ENCODE assay signal across 1 cellular context in genomic region chr5:176441921-176442323, GRCh38.
TF ChIP-seq lines count a peak whose summit lies in the region.

No MANE protein-coding gene starts in this region.

TF ChIP-seq in HepG2, 621 proteins besides CTCF, POLR2A, EP300 and RAD21 (continues in another document):
- no peak for TF ChIP-seq RBM22 (optimal IDR thresholded peaks at IDR 0.05; ENCODE audit: low read length)
- no peak for TF ChIP-seq ARID3A (IDR thresholded peaks at IDR 0.05; ENCODE audit: low read depth, low read length)
- TF ChIP-seq POLR2G (IDR thresholded peaks at IDR 0.05; ENCODE audit: low read depth, low read length) = no peak
- no peak for TF ChIP-seq ZNF121 (CRISPR knock-in tag; IDR thresholded peaks at IDR 0.05)
- TF ChIP-seq ZBTB49 (CRISPR knock-in tag; IDR thresholded peaks at IDR 0.05; ENCODE audit: borderline replicate concordance) = no peak
- TF ChIP-seq FOXP1 (IDR thresholded peaks at IDR 0.05) = no peak
- peak; percentile 50; the same call in 1 of the 2 replicates for TF ChIP-seq FOXP1 (CRISPR knock-in tag; IDR thresholded peaks at IDR 0.05)
- no peak for TF ChIP-seq EZH2 (conservative IDR thresholded peaks at IDR 0.05; ENCODE audit: low read depth, low read length)
- no peak for TF ChIP-seq ZBTB38 (CRISPR knock-in tag; IDR thresholded peaks at IDR 0.05)
- no peak for TF ChIP-seq GTF3A (CRISPR knock-in tag; conservative IDR thresholded peaks at IDR 0.05)
- no peak for TF ChIP-seq ZFYVE20 (CRISPR knock-in tag; IDR thresholded peaks at IDR 0.05; ENCODE audit: borderline replicate concordance, low read depth)
- no peak for TF ChIP-seq TRIM22 (IDR thresholded peaks at IDR 0.05)
- TF ChIP-seq MYC (CRISPR knock-in tag; IDR thresholded peaks at IDR 0.05; ENCODE audit: borderline replicate concordance) = no peak
- TF ChIP-seq AHR (CRISPR knock-in tag; IDR thresholded peaks at IDR 0.05) = no peak
- 0 out of 2 replicates have a peak, but pooled peaks have one; percentile 14 for TF ChIP-seq ARID5B (CRISPR knock-in tag; IDR thresholded peaks at IDR 0.05)
- TF ChIP-seq HMGXB4 (CRISPR knock-in tag; IDR thresholded peaks at IDR 0.05; ENCODE audit: borderline replicate concordance in 1 of 2, low read depth in 1 of 2) = no peak
- TF ChIP-seq ZNF282 (IDR thresholded peaks at IDR 0.05; ENCODE audit: partially characterized antibody) = no peak
- TF ChIP-seq KAT2B (IDR thresholded peaks at IDR 0.05; ENCODE audit: borderline replicate concordance, low read depth, low read length) = no peak
- no peak for TF ChIP-seq STAT5B (CRISPR knock-in tag; IDR thresholded peaks at IDR 0.05)
- TF ChIP-seq HMG20A (CRISPR knock-in tag; IDR thresholded peaks at IDR 0.05; ENCODE audit: borderline replicate concordance) = peak; percentile 35; the same call in 1 of the 2 replicates
- TF ChIP-seq SAP130 (CRISPR knock-in tag; IDR thresholded peaks at IDR 0.05; ENCODE audit: low read depth) = peak; percentile 54; the same call in 1 of the 2 replicates
- TF ChIP-seq RELA (CRISPR knock-in tag; IDR thresholded peaks at IDR 0.05) = no peak
- TF ChIP-seq TFAP4 (IDR thresholded peaks at IDR 0.05; ENCODE audit: borderline replicate concordance, low read depth) = no peak
- no peak for TF ChIP-seq CSRNP2 (CRISPR knock-in tag; conservative IDR thresholded peaks at IDR 0.05; ENCODE audit: low read depth)
- 0 out of 2 replicates have a peak, but pooled peaks have one; percentile 28 for TF ChIP-seq MEIS2 (CRISPR knock-in tag; IDR thresholded peaks at IDR 0.05)
- TF ChIP-seq PRPF4 (IDR thresholded peaks at IDR 0.05; ENCODE audit: low read depth, low read length, poor library complexity, severe bottlenecking) = no peak
- no peak for TF ChIP-seq ZNF549 (CRISPR knock-in tag; IDR thresholded peaks at IDR 0.05)
- 0 out of 2 replicates have a peak, but pooled peaks have one; percentile 14 for TF ChIP-seq ZNF12 (CRISPR knock-in tag; IDR thresholded peaks at IDR 0.05)
- TF ChIP-seq TBX2 (CRISPR knock-in tag; IDR thresholded peaks at IDR 0.05; ENCODE audit: borderline replicate concordance) = no peak
- no peak for TF ChIP-seq CREBL2 (CRISPR knock-in tag; IDR thresholded peaks at IDR 0.05; ENCODE audit: borderline replicate concordance)
- TF ChIP-seq SRSF9 (IDR thresholded peaks at IDR 0.05; ENCODE audit: borderline replicate concordance, insufficient read depth, low read depth, low read length, poor library complexity, severe bottlenecking) = no peak
- TF ChIP-seq FOXA3 (CRISPR knock-in tag; IDR thresholded peaks at IDR 0.05) = peak; percentile 68
- TF ChIP-seq KDM6A (CRISPR knock-in tag; IDR thresholded peaks at IDR 0.05; ENCODE audit: low read depth) = no peak
- no peak for TF ChIP-seq HOXA7 (CRISPR knock-in tag; IDR thresholded peaks at IDR 0.05)
- TF ChIP-seq GATAD2A (CRISPR knock-in tag; IDR thresholded peaks at IDR 0.05) = 0 out of 2 replicates have a peak, but pooled peaks have one; percentile 22
- TF ChIP-seq NFAT5 (CRISPR knock-in tag; IDR thresholded peaks at IDR 0.05) = no peak
- peak; percentile 39; the same call in 1 of the 2 replicates for TF ChIP-seq SOX5 (CRISPR knock-in tag; IDR thresholded peaks at IDR 0.05; ENCODE audit: borderline replicate concordance)
- no peak for TF ChIP-seq BATF2 (CRISPR knock-in tag; IDR thresholded peaks at IDR 0.05)
